ENCODE assay signal across 9 cellular contexts in the genomic region with DNA sequence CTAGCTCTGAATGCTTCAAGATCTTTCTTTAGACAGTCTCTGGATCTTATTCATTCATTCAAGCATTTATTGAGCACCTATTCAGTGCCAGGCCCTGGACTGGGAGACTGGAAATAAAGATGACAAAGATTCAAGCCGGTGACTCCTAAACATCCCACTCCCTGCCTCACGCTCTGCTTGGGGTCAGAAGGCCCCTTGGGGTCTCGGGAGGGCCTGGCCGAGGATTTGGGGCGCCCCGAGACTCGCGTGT. TPM values are rescaled to one million over a fixed set of nuclear protein-coding genes. Genes with fewer than 3 reads are reported as not detected.
A peak's percentile ranks its signal among the peaks of the same experiment; 100 is the strongest.
DNase-seq lines count a peak whose midpoint lies in the region; ATAC-seq and TF ChIP-seq lines count a peak whose summit lies in the region.
"Had no signal": no experiment of that assay in that cellular context is flagged by ENCODE, and none has a peak within 500 bp of the region (broad histone marks: within the 10 kb centered on the region; RNA-seq: fewer than 3 reads in every experiment).

No MANE protein-coding gene starts in this region.

- H3K27ac ChIP-seq in SJCRH30, result no peak overlapping the region

- no peak for ATAC-seq in activated T-helper 17 cell treated with anti-CD3 and anti-CD28 coated beads, Interleukin-2, amount 50 U/mL, for 72 hours (replicated peaks)
- no peak for ATAC-seq in stimulated activated naive CD8-positive, alpha-beta T cell treated with anti-CD3 and anti-CD28 coated beads, Interleukin-15, amount 100 ng/mL, for 72 hours
- ATAC-seq in HG03354 (IDR thresholded peaks at IDR 0.05; ENCODE audit: poor library complexity, severe bottlenecking, unreplicated experiment) (no peak), HG03469 (IDR thresholded peaks at IDR 0.05; ENCODE audit: unreplicated experiment) (no peak)

- no peaks in the 10 kb centered on the region for H3K27me3 Mint-ChIP-seq in activated CD4-positive, alpha-beta memory T cell treated with anti-CD3 and anti-CD28 coated beads for 36 hours
- peaks cover 20% of the 10 kb centered on the region for H3K27me3 Mint-ChIP-seq in activated CD4-positive, alpha-beta memory T cell treated with anti-CD3 and anti-CD28 coated beads, Interleukin-2, amount 10 ng/mL, durations not matched to agents 7 days and 5 days
- H3K27me3 Mint-ChIP-seq in activated T-helper 17 cell treated with anti-CD3 and anti-CD28 coated beads, Interleukin-2, amount 50 U/mL, for 72 hours, result no peaks in the 10 kb centered on the region
- no peaks in the 10 kb centered on the region for H3K27me3 Mint-ChIP-seq in stimulated activated naive CD8-positive, alpha-beta T cell treated with anti-CD3 and anti-CD28 coated beads, Interleukin-15, amount 100 ng/mL, for 72 hours

- H3K9me3 Mint-ChIP-seq in activated CD4-positive, alpha-beta memory T cell treated with anti-CD3 and anti-CD28 coated beads for 36 hours, result no peaks in the 10 kb centered on the region
- no peaks in the 10 kb centered on the region for H3K9me3 Mint-ChIP-seq in activated CD4-positive, alpha-beta memory T cell treated with anti-CD3 and anti-CD28 coated beads, Interleukin-2, amount 10 ng/mL, durations not matched to agents 7 days and 5 days
- no peaks in the 10 kb centered on the region for H3K9me3 Mint-ChIP-seq in activated T-helper 17 cell treated with anti-CD3 and anti-CD28 coated beads, Interleukin-2, amount 50 U/mL, for 72 hours
- H3K9me3 Mint-ChIP-seq in stimulated activated naive CD8-positive, alpha-beta T cell treated with anti-CD3 and anti-CD28 coated beads, Interleukin-15, amount 100 ng/mL, for 72 hours, result no peaks in the 10 kb centered on the region

- H3K4me3 ChIP-seq in kidney epithelial cell (ENCODE audit: low read depth, low read length), result peak overlapping the region; percentile 38
- H3K4me3 ChIP-seq in SJCRH30, result no peak overlapping the region

- H3K27me3 ChIP-seq in kidney epithelial cell (ENCODE audit: control insufficient read depth, insufficient read depth, low read length) (peaks cover 47% of the 10 kb centered on the region), SJCRH30 (0 out of 2 replicates have a peak, but pooled peaks cover 4% of the 10 kb centered on the region)

- intact Hi-C loops in activated CD4-positive, alpha-beta memory T cell treated with anti-CD3 and anti-CD28 coated beads for 36 hours (cut with micrococcal nuclease), result loop anchor here (2.0 kb wide), 1 partner anchor 14 kb away; no protein-coding TSS in a partner anchor

- TF ChIP-seq CTCF in kidney epithelial cell (IDR thresholded peaks at IDR 0.05; ENCODE audit: insufficient read depth, low read length, poor library complexity, severe bottlenecking), result no peak

- peaks cover 21% of the 10 kb centered on the region for H3K4me1 Mint-ChIP-seq in activated CD4-positive, alpha-beta memory T cell treated with anti-CD3 and anti-CD28 coated beads for 36 hours (ENCODE audit: low read depth)
- H3K4me1 Mint-ChIP-seq in activated CD4-positive, alpha-beta memory T cell treated with anti-CD3 and anti-CD28 coated beads, Interleukin-2, amount 10 ng/mL, durations not matched to agents 7 days and 5 days, result peaks cover 2% of the 10 kb centered on the region
- peaks cover 8% of the 10 kb centered on the region for H3K4me1 Mint-ChIP-seq in activated T-helper 17 cell treated with anti-CD3 and anti-CD28 coated beads, Interleukin-2, amount 50 U/mL, for 72 hours
- peaks cover 15% of the 10 kb centered on the region for H3K4me1 Mint-ChIP-seq in stimulated activated naive CD8-positive, alpha-beta T cell treated with anti-CD3 and anti-CD28 coated beads, Interleukin-15, amount 100 ng/mL, for 72 hours

- H3K9me3 ChIP-seq in SJCRH30 (replicated peaks), result no peaks in the 10 kb centered on the region

- no peak overlapping the region for H3K27ac Mint-ChIP-seq in activated CD4-positive, alpha-beta memory T cell treated with anti-CD3 and anti-CD28 coated beads for 36 hours
- no peak overlapping the region for H3K27ac Mint-ChIP-seq in activated CD4-positive, alpha-beta memory T cell treated with anti-CD3 and anti-CD28 coated beads, Interleukin-2, amount 10 ng/mL, durations not matched to agents 7 days and 5 days
- peak overlapping the region; percentile 68 for H3K27ac Mint-ChIP-seq in activated T-helper 17 cell treated with anti-CD3 and anti-CD28 coated beads, Interleukin-2, amount 50 U/mL, for 72 hours
- H3K27ac Mint-ChIP-seq in stimulated activated naive CD8-positive, alpha-beta T cell treated with anti-CD3 and anti-CD28 coated beads, Interleukin-15, amount 100 ng/mL, for 72 hours, result peak overlapping the region in 1 of 2 donors; percentile 46

- peak overlapping the region; percentile 74 for H3K4me3 Mint-ChIP-seq in activated CD4-positive, alpha-beta memory T cell treated with anti-CD3 and anti-CD28 coated beads for 36 hours
- no peak overlapping the region for H3K4me3 Mint-ChIP-seq in activated CD4-positive, alpha-beta memory T cell treated with anti-CD3 and anti-CD28 coated beads, Interleukin-2, amount 10 ng/mL, durations not matched to agents 7 days and 5 days
- peak overlapping the region; percentile 77 for H3K4me3 Mint-ChIP-seq in activated T-helper 17 cell treated with anti-CD3 and anti-CD28 coated beads, Interleukin-2, amount 50 U/mL, for 72 hours
- peak overlapping the region; percentile 63 to 70 for H3K4me3 Mint-ChIP-seq in stimulated activated naive CD8-positive, alpha-beta T cell treated with anti-CD3 and anti-CD28 coated beads, Interleukin-15, amount 100 ng/mL, for 72 hours

- CTCF ChIA-PET in activated CD4-positive, alpha-beta memory T cell treated with anti-CD3 and anti-CD28 coated beads for 36 hours (lab: Charles Lee), result interaction anchor here (0.7 to 1.3 kb wide), 3 partner anchors 42 to 97 kb away, joined by 3 read pairs; no protein-coding TSS in a partner anchor
- CTCF ChIA-PET in activated CD4-positive, alpha-beta memory T cell treated with anti-CD3 and anti-CD28 coated beads, Interleukin-2, amount 10 ng/mL, durations not matched to agents 7 days and 5 days (lab: Charles Lee), result no interaction called here

- H3K36me3 ChIP-seq in kidney epithelial cell (ENCODE audit: control insufficient read depth, insufficient read depth, low read length) (no peaks in the 10 kb centered on the region), SJCRH30 (no peaks in the 10 kb centered on the region)

- no peak for DNase-seq in activated CD4-positive, alpha-beta memory T cell treated with anti-CD3 and anti-CD28 coated beads for 36 hours
- DNase-seq in activated CD4-positive, alpha-beta memory T cell treated with anti-CD3 and anti-CD28 coated beads, Interleukin-2, amount 10 ng/mL, durations not matched to agents 7 days and 5 days, result no peak
- DNase-seq in kidney epithelial cell (ENCODE audit: low read depth), result no peak
- no peak for DNase-seq in stimulated activated naive CD8-positive, alpha-beta T cell treated with anti-CD3 and anti-CD28 coated beads, Interleukin-15, amount 100 ng/mL, for 72 hours
- DNase-seq in SJCRH30, result no peak
- DNase-seq: SHP77 had no signal

- H3K36me3 Mint-ChIP-seq in activated CD4-positive, alpha-beta memory T cell treated with anti-CD3 and anti-CD28 coated beads for 36 hours, result no peaks in the 10 kb centered on the region
- H3K36me3 Mint-ChIP-seq in activated CD4-positive, alpha-beta memory T cell treated with anti-CD3 and anti-CD28 coated beads, Interleukin-2, amount 10 ng/mL, durations not matched to agents 7 days and 5 days (ENCODE audit: low read depth), result no peaks in the 10 kb centered on the region
- H3K36me3 Mint-ChIP-seq in activated T-helper 17 cell treated with anti-CD3 and anti-CD28 coated beads, Interleukin-2, amount 50 U/mL, for 72 hours (ENCODE audit: low read depth), result peaks cover 4% of the 10 kb centered on the region

- H3K4me1 ChIP-seq in SJCRH30, result no peaks in the 10 kb centered on the region

- POLR2A ChIA-PET in activated CD4-positive, alpha-beta memory T cell treated with anti-CD3 and anti-CD28 coated beads for 36 hours (lab: Charles Lee), result no interaction called here
- POLR2A ChIA-PET in activated CD4-positive, alpha-beta memory T cell treated with anti-CD3 and anti-CD28 coated beads, Interleukin-2, amount 10 ng/mL, durations not matched to agents 7 days and 5 days (lab: Charles Lee), result no interaction called here

RNA-seq across cellular contexts. Expression of a gene that starts 0.2 kb away (rescaled TPM):
- 10 to 100 TPM; 11.0 to 12.4 TPM for total RNA-seq in activated CD4-positive, alpha-beta memory T cell treated with anti-CD3 and anti-CD28 coated beads for 36 hours
- under 1 TPM in 1 of 2 experiments, not detected in 1; 0.18 TPM for total RNA-seq in activated CD4-positive, alpha-beta memory T cell treated with anti-CD3 and anti-CD28 coated beads, Interleukin-2, amount 10 ng/mL, durations not matched to agents 7 days and 5 days
- total RNA-seq in activated T-helper 17 cell treated with anti-CD3 and anti-CD28 coated beads, Interleukin-2, amount 50 U/mL, for 72 hours, result 10 to 100 TPM; 13.2 to 17.4 TPM
- 0.89 and 1.8 TPM in 2 replicates for total RNA-seq in kidney epithelial cell
- not detected in 2 replicates for total RNA-seq in SJCRH30 (2014; rRNA removed; shearing (Covaris generic))
